In genomic region chr20:59645316-59645715, GRCh38 we compare ENCODE assay signal across 26 cellular contexts. TPM values are rescaled to one million over a fixed set of nuclear protein-coding genes. Genes with fewer than 3 reads are reported as not detected.
DNase-seq lines count a peak whose midpoint lies in the region; ATAC-seq and TF ChIP-seq lines count a peak whose summit lies in the region.
"Had no signal": no experiment of that assay in that cellular context is flagged by ENCODE, and none has a peak within 500 bp of the region (broad histone marks: within the 10 kb centered on the region; RNA-seq: fewer than 3 reads in every experiment).

No MANE protein-coding gene starts in this region.

- no peak overlapping the region for H3K18ac ChIP-seq in H9 (ENCODE audit: insufficient read length, low read depth, low read length)

- H3K56ac ChIP-seq in H9 (ENCODE audit: insufficient read length, low read depth, low read length), result no peak overlapping the region

- H3K4me2 ChIP-seq in H9 (ENCODE audit: insufficient read depth, insufficient read length, low read length) (no peak overlapping the region), hepatocyte (no peak overlapping the region)
- H3K4me2 ChIP-seq: smooth muscle cell had no signal

- H3K27ac Mint-ChIP-seq in H9, result no peak overlapping the region
- no peak overlapping the region for H3K27ac Mint-ChIP-seq in activated T-cell treated with anti-CD3 and anti-CD28 coated beads, Interleukin-2, amount 50 U/mL, for 72 hours
- H3K27ac Mint-ChIP-seq: activated CD4-positive, alpha-beta T cell treated with anti-CD3 and anti-CD28 coated beads for 36 hours; activated naive CD4-positive, alpha-beta T cell treated with anti-CD3 and anti-CD28 coated beads, Interleukin-2, amount 10 ng/mL, durations not matched to agents 7 days and 5 days; activated T-helper 1 cell treated with anti-CD3 and anti-CD28 coated beads, Interleukin-12 subunit alpha, Interleukin-12 subunit beta, Interleukin-2, Interleukin-4 antibody, amounts not matched to agents 30 ng/mL and 10 ng/mL and 1 ng/mL, durations not matched to agents 14 hours and 24 hours and 36 hours; stimulated activated effector memory CD8-positive, alpha-beta T cell treated with anti-CD3 and anti-CD28 coated beads, Interleukin-12 subunit alpha, Interleukin-12 subunit beta, amount 100 ng/mL, for 72 hours; T-cell had no signal

- H3K27me3 ChIP-seq in H9 (ENCODE audit: insufficient read depth, low read length), result no peaks in the 10 kb centered on the region
- H3K27me3 ChIP-seq in layer of hippocampus (ENCODE audit: control insufficient read depth, insufficient read depth, low read length), result no peaks in the 10 kb centered on the region
- peaks cover 0 to 10% (median 0%) of the 10 kb centered on the region in 3 donors for H3K27me3 ChIP-seq in sigmoid colon
- no peaks in the 10 kb centered on the region for H3K27me3 ChIP-seq in hepatocyte
- H3K27me3 ChIP-seq: cardiac muscle cell, testis, uterus had no signal

- no peaks in the 10 kb centered on the region for H3K36me3 ChIP-seq in sigmoid colon
- H3K36me3 ChIP-seq in hepatocyte (replicated peaks; ENCODE audit: insufficient read depth, low read depth), result no peaks in the 10 kb centered on the region
- H3K36me3 ChIP-seq: cardiac muscle cell, heart right ventricle, lower lobe of right lung, SJSA1, uterus had no signal

- H3K9ac ChIP-seq in H9 (ENCODE audit: extremely low read depth, insufficient read length, low read length), result no peak overlapping the region

- H2BK20ac ChIP-seq in H9 (ENCODE audit: low read depth, low read length, poor library complexity, severe bottlenecking), result no peak overlapping the region

- peaks cover 17% of the 10 kb centered on the region for H3K27me3 Mint-ChIP-seq in H9 (ENCODE audit: low read depth)
- H3K27me3 Mint-ChIP-seq in activated T-cell treated with anti-CD3 and anti-CD28 coated beads, Interleukin-2, amount 50 U/mL, for 72 hours (ENCODE audit: low read depth), result no peaks in the 10 kb centered on the region

- H3K23ac ChIP-seq in H9 (ENCODE audit: insufficient read length, low read depth, low read length), result no peak overlapping the region

- no peaks in the 10 kb centered on the region for H3K79me1 ChIP-seq in H9 (ENCODE audit: insufficient read depth, low read depth, low read length, poor library complexity, severe bottlenecking)

- H3K4me1 ChIP-seq in H9 (ENCODE audit: insufficient read depth, low read length) (no peaks in the 10 kb centered on the region), sigmoid colon (peaks cover 0 to 7% (median 3%) of the 10 kb centered on the region in 4 donors), hepatocyte (ENCODE audit: insufficient read depth) (no peaks in the 10 kb centered on the region)
- H3K4me1 ChIP-seq: lower lobe of right lung, psoas muscle, SJSA1, testis, uterus had no signal

- intact Hi-C loops in sigmoid colon (cut with DNase I), result no loop called here

- H4K91ac ChIP-seq in H9 (ENCODE audit: insufficient read length, low read depth, low read length), result no peak overlapping the region

- no peak overlapping the region for H2BK15ac ChIP-seq in H9 (ENCODE audit: low read depth, low read length)

- peaks cover 34 to 93% of the 10 kb centered on the region in 2 experiments for H3K9me3 Mint-ChIP-seq in H9
- peaks cover 5 to 8% of the 10 kb centered on the region in 2 donors for H3K9me3 Mint-ChIP-seq in activated T-cell treated with anti-CD3 and anti-CD28 coated beads, Interleukin-2, amount 50 U/mL, for 72 hours
- H3K9me3 Mint-ChIP-seq: activated T-helper 1 cell treated with anti-CD3 and anti-CD28 coated beads, Interleukin-12 subunit alpha, Interleukin-12 subunit beta, Interleukin-2, Interleukin-4 antibody, amounts not matched to agents 30 ng/mL and 10 ng/mL and 1 ng/mL, durations not matched to agents 14 hours and 24 hours and 36 hours; stimulated activated effector memory CD8-positive, alpha-beta T cell treated with anti-CD3 and anti-CD28 coated beads, Interleukin-12 subunit alpha, Interleukin-12 subunit beta, amount 100 ng/mL, for 72 hours had no signal

- WGBS in H9 (ENCODE audit: extremely low coverage, insufficient read length, low lambda C conversion rate), result no CpG with 5 or more reads among the region's 11 CpGs
- 82 to 85% methylated on average over 11 of the region's 11 CpGs for WGBS in sigmoid colon, 2 donors
- WGBS in hepatocyte (ENCODE audit: low lambda C conversion rate, missing lambda C conversion rate), result 79% methylated on average over 11 of the region's 11 CpGs

- TF ChIP-seq CTCF in H9 (conservative IDR thresholded peaks at IDR 0.05) (no peak), sigmoid colon (IDR thresholded peaks at IDR 0.05) (no peak), hepatocyte (IDR thresholded peaks at IDR 0.05; ENCODE audit: poor library complexity) (no peak)

- H3K9me2 ChIP-seq in hepatocyte (replicated peaks; ENCODE audit: insufficient read depth), result no peaks in the 10 kb centered on the region

- H4K5ac ChIP-seq in H9 (ENCODE audit: insufficient read length, low read depth, low read length), result no peak overlapping the region

- no peak for TF ChIP-seq POLR2A in sigmoid colon (IDR thresholded peaks at IDR 0.05)

- no peak overlapping the region for H3K4ac ChIP-seq in H9 (ENCODE audit: low read depth, low read length)

- peaks cover 26% of the 10 kb centered on the region for H3K9me3 ChIP-seq in H9 (ENCODE audit: control insufficient read depth, low read depth, low read length)
- H3K9me3 ChIP-seq in sigmoid colon, result no peaks in the 10 kb centered on the region
- no peaks in the 10 kb centered on the region for H3K9me3 ChIP-seq in hepatocyte (ENCODE audit: low read depth)
- H3K9me3 ChIP-seq: heart right ventricle, lower lobe of right lung, psoas muscle, SJSA1, testis, uterus had no signal

- no peak overlapping the region for H2BK5ac ChIP-seq in H9 (ENCODE audit: insufficient read length, low read length)

- no peak overlapping the region for H4K8ac ChIP-seq in H9 (replicated peaks; ENCODE audit: insufficient read length, low read depth, low read length)

- H3K79me2 ChIP-seq in H9 (ENCODE audit: insufficient read depth, low read length) (no peaks in the 10 kb centered on the region), hepatocyte (no peaks in the 10 kb centered on the region)

- no peak overlapping the region for H3T11ph ChIP-seq in H9 (ENCODE audit: low read length)

- DNase-seq in H9, result peak; percentile 22
- peak; percentile 21 for DNase-seq in sigmoid colon
- DNase-seq in hepatocyte (ENCODE audit: low spot score), result no peak
- DNase-seq in activated T-cell treated with anti-CD3 and anti-CD28 coated beads, Interleukin-2, amount 50 U/mL, for 72 hours, result no peak
- DNase-seq: activated CD4-positive, alpha-beta T cell treated with anti-CD3 and anti-CD28 coated beads for 36 hours; activated naive CD4-positive, alpha-beta T cell treated with anti-CD3 and anti-CD28 coated beads, Interleukin-2, amount 10 ng/mL, durations not matched to agents 7 days and 5 days; aorta; heart right ventricle; lower lobe of right lung; NCI-H1092 treated with DMSO at 0.1 percent for 48 hours; NCI-H1930; NCI-H69; psoas muscle; T-cell; testis; uterus had no signal

- no peak overlapping the region for H2AFZ ChIP-seq in H9 (ENCODE audit: low read length)
- no peak overlapping the region for H2AFZ ChIP-seq in hepatocyte

- no peak overlapping the region for H2BK12ac ChIP-seq in H9 (ENCODE audit: insufficient read length, low read depth, low read length)

- H2BK120ac ChIP-seq in H9 (ENCODE audit: low read depth, low read length, poor library complexity, severe bottlenecking), result no peak overlapping the region

- H4K20me1 ChIP-seq in H9 (ENCODE audit: control insufficient read depth, insufficient read depth, insufficient read length) (no peaks in the 10 kb centered on the region), hepatocyte (ENCODE audit: insufficient read depth, poor library complexity, severe bottlenecking) (no peaks in the 10 kb centered on the region)

- no peak for ATAC-seq in GM21529 (IDR thresholded peaks at IDR 0.05; ENCODE audit: unreplicated experiment)
- no peak for ATAC-seq in activated T-cell treated with anti-CD3 and anti-CD28 coated beads, Interleukin-2, amount 50 U/mL, for 72 hours (replicated peaks in 1 of 2)
- ATAC-seq: activated CD4-positive, alpha-beta T cell treated with anti-CD3 and anti-CD28 coated beads for 36 hours; psoas muscle; stimulated activated effector memory CD8-positive, alpha-beta T cell treated with anti-CD3 and anti-CD28 coated beads, Interleukin-12 subunit alpha, Interleukin-12 subunit beta, amount 100 ng/mL, for 72 hours; T-cell had no signal

- peaks cover 6 to 14% (median 9%) of the 10 kb centered on the region in 3 experiments; a peak in 5 of 7 replicates for H3K36me3 Mint-ChIP-seq in H9 (ENCODE audit: insufficient read depth in 1 of 3, low read depth in 3 of 3)
- no peaks in the 10 kb centered on the region for H3K36me3 Mint-ChIP-seq in activated T-cell treated with anti-CD3 and anti-CD28 coated beads, Interleukin-2, amount 50 U/mL, for 72 hours (ENCODE audit: insufficient read depth in 2 of 2)
- H3K36me3 Mint-ChIP-seq: activated naive CD4-positive, alpha-beta T cell treated with anti-CD3 and anti-CD28 coated beads, Interleukin-2, amount 10 ng/mL, durations not matched to agents 7 days and 5 days; CD14-positive monocyte; stimulated activated effector memory CD8-positive, alpha-beta T cell treated with anti-CD3 and anti-CD28 coated beads, Interleukin-12 subunit alpha, Interleukin-12 subunit beta, amount 100 ng/mL, for 72 hours; T-cell had no signal

- no peak overlapping the region for H3K14ac ChIP-seq in H9 (ENCODE audit: insufficient read depth, low read length)

- H3K4me3 ChIP-seq in sigmoid colon (no peak overlapping the region), hepatocyte (no peak overlapping the region)
- H3K4me3 ChIP-seq: cardiac muscle cell, heart right ventricle, lower lobe of right lung, psoas muscle, SJSA1, smooth muscle cell, testis, uterus had no signal

- H3K27ac ChIP-seq in H9 (ENCODE audit: insufficient read length, low read depth, low read length), result no peak overlapping the region
- H3K27ac ChIP-seq in cingulate gyrus (ENCODE audit: low read depth, low read length), result peak overlapping the region; percentile 97
- H3K27ac ChIP-seq in layer of hippocampus (ENCODE audit: low read depth, low read length), result peak overlapping the region; percentile 79
- no peak overlapping the region for H3K27ac ChIP-seq in sigmoid colon
- H3K27ac ChIP-seq in hepatocyte, result no peak overlapping the region
- H3K27ac ChIP-seq: cardiac muscle cell, heart right ventricle, lower lobe of right lung, psoas muscle, SJSA1, testis, uterus had no signal

- no peak overlapping the region for H2AK5ac ChIP-seq in H9 (ENCODE audit: insufficient read length, low read length)

- no peaks in the 10 kb centered on the region for H3K4me1 Mint-ChIP-seq in H9
- H3K4me1 Mint-ChIP-seq in activated T-cell treated with anti-CD3 and anti-CD28 coated beads, Interleukin-2, amount 50 U/mL, for 72 hours (ENCODE audit: low read depth), result no peaks in the 10 kb centered on the region
- H3K4me1 Mint-ChIP-seq: activated CD4-positive, alpha-beta T cell treated with anti-CD3 and anti-CD28 coated beads for 36 hours; activated naive CD4-positive, alpha-beta T cell treated with anti-CD3 and anti-CD28 coated beads, Interleukin-2, amount 10 ng/mL, durations not matched to agents 7 days and 5 days; CD14-positive monocyte; stimulated activated effector memory CD8-positive, alpha-beta T cell treated with anti-CD3 and anti-CD28 coated beads, Interleukin-12 subunit alpha, Interleukin-12 subunit beta, amount 100 ng/mL, for 72 hours; T-cell had no signal

- no peak overlapping the region for H3K4me3 Mint-ChIP-seq in H9
- H3K4me3 Mint-ChIP-seq in activated T-cell treated with anti-CD3 and anti-CD28 coated beads, Interleukin-2, amount 50 U/mL, for 72 hours, result no peak overlapping the region
- H3K4me3 Mint-ChIP-seq: activated CD4-positive, alpha-beta T cell treated with anti-CD3 and anti-CD28 coated beads for 36 hours; activated naive CD4-positive, alpha-beta T cell treated with anti-CD3 and anti-CD28 coated beads, Interleukin-2, amount 10 ng/mL, durations not matched to agents 7 days and 5 days; activated T-helper 1 cell treated with anti-CD3 and anti-CD28 coated beads, Interleukin-12 subunit alpha, Interleukin-12 subunit beta, Interleukin-2, Interleukin-4 antibody, amounts not matched to agents 30 ng/mL and 10 ng/mL and 1 ng/mL, durations not matched to agents 14 hours and 24 hours and 36 hours; CD14-positive monocyte; stimulated activated effector memory CD8-positive, alpha-beta T cell treated with anti-CD3 and anti-CD28 coated beads, Interleukin-12 subunit alpha, Interleukin-12 subunit beta, amount 100 ng/mL, for 72 hours; T-cell had no signal

- no peak for TF ChIP-seq EP300 in sigmoid colon (IDR thresholded peaks at IDR 0.05)

- H3K23me2 ChIP-seq in H9 (ENCODE audit: insufficient read length, low read depth, low read length, poor library complexity, severe bottlenecking), result no peaks in the 10 kb centered on the region

RNA-seq across cellular contexts. Expression of gene PHACTR3, which starts 41.0 kb away (rescaled TPM):
- not detected in 2 replicates for total RNA-seq in H9 (2021)
- total RNA-seq in sigmoid colon, result 1 to 10 TPM in 1 of 4 donors, under 1 TPM in 3; 0.28 to 1.4 (median 0.57) TPM
- 1 to 10 TPM in 2 of 3 donors, under 1 TPM in 1; under 0.01 to 1.5 (median 1.4) TPM for polyA plus RNA-seq in sigmoid colon
- 5.2 and 6.7 TPM in 2 replicates for total RNA-seq in hepatocyte
- 7.5 and 9.1 TPM in 2 replicates for polyA plus RNA-seq in hepatocyte
- not detected for total RNA-seq in activated T-cell treated with anti-CD3 and anti-CD28 coated beads, Interleukin-2, amount 50 U/mL, for 72 hours
- total RNA-seq: activated CD4-positive, alpha-beta T cell treated with anti-CD3 and anti-CD28 coated beads for 36 hours; activated T-helper 1 cell treated with anti-CD3 and anti-CD28 coated beads, Interleukin-12 subunit alpha, Interleukin-12 subunit beta, Interleukin-2, Interleukin-4 antibody, amounts not matched to agents 30 ng/mL and 10 ng/mL and 1 ng/mL, durations not matched to agents 14 hours and 24 hours and 36 hours; SJSA1; T-cell had no signal
- polyA plus RNA-seq: AG04450, aorta had no signal

Comparison
In these comparisons a context has a peak if more than half of its experiments do, and no peak if none do; other contexts are left out.
1. DNase-seq: peak in H9 (single experiment) and sigmoid colon (single experiment); none in hepatocyte (single experiment) and activated T-cell treated with anti-CD3 and anti-CD28 coated beads, Interleukin-2, amount 50 U/mL, for 72 hours (0 of 2).
2. H3K27ac ChIP-seq: peak in cingulate gyrus (single experiment) and layer of hippocampus (single experiment); none in H9 (single experiment), sigmoid colon (0 of 4) and hepatocyte (single experiment).